18 cellular contexts compared by ENCODE assay signal in the genomic region with DNA sequence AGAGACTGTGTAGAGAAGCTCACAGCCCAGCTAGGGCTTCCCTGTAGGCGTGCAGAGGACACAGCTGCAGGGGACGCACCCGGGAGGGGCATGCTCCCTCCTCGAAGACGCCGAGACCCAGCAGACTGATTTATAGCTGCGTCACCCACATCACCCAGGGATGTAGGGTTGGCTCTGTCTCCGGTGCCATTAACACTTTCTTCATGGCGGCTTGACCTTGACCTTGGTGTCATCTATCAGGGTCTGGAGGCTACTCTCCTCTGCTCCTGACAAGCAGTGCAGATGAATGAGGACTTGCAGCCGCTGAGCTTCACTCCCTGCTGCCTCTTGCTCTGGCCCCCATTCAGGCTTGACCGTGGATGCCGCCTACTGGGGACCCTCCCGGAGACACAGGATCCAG.
"Had no signal": no experiment of that assay in that cellular context is flagged by ENCODE, and none has a peak within 500 bp of the region (broad histone marks: within the 10 kb centered on the region; RNA-seq: fewer than 3 reads in every experiment).

No MANE protein-coding gene starts in this region.

- H3K27me3 ChIP-seq: hepatocyte, ovary, testis, tibial nerve had no signal

- H3K4me3 ChIP-seq: coronary artery, hepatocyte, mucosa of descending colon, ovary, testis, tibial nerve had no signal

- ATAC-seq: left lobe of liver; mucosa of descending colon; naive thymus-derived CD8-positive, alpha-beta T cell; right cardiac atrium; stimulated activated memory B cell treated with anti-CD40 and anti-IgM and Interleukin-4, amounts not matched to agents 10 μg/mL and 1 μg/mL and 100 μg/mL, for 72 hours had no signal

- H3K27ac ChIP-seq: coronary artery, hepatocyte, ovary, testis, tibial nerve had no signal

- H3K4me1 ChIP-seq: testis, tibial nerve had no signal

- H3K36me3 ChIP-seq: ovary, tibial nerve had no signal

- H3K9me3 ChIP-seq: ovary, testis had no signal

- DNase-seq: effector CD4-positive, alpha-beta T cell; foreskin melanocyte; kidney glomerular epithelial cell; mammary epithelial cell; naive thymus-derived CD8-positive, alpha-beta T cell; nucleus accumbens; ovary; stimulated activated CD4-positive, alpha-beta T cell treated with anti-CD3 and anti-CD28 coated beads, Interleukin-15, amount 100 ng/mL, for 24 hours; stimulated activated CD4-positive, alpha-beta T cell treated with anti-CD3 and anti-CD28 coated beads, Interleukin-1b, Interleukin-23, amount 100 ng/mL, for 48 hours; stimulated activated CD4-positive, alpha-beta T cell treated with anti-CD3 and anti-CD28 coated beads, Interleukin-4, amount 100 ng/mL, for 24 hours; testis had no signal
